Comparison of ENCODE assay signal across 10 cellular contexts in the genomic region with DNA sequence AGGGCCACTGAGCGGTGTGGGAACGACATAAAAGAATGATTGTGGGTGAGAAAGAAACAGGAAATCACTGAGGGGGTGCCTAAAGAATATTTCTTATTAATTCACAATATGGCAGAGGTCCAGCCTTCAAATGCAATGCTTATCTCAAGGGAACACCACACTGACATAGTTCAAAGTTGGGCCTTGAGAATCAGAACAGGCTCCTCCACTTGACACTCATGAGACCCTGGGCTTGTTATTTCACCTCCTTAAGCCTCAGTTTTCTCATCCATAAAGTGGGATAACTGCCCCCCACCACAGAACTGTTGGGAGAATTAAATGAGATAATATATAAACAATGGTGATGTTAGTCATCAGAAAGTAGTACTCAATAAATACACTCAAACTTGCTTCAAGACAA. TPM values are rescaled to one million over a fixed set of nuclear protein-coding genes. Genes with fewer than 3 reads are reported as not detected.
DNase-seq lines count a peak whose midpoint lies in the region; FAIRE-seq and TF ChIP-seq lines count a peak whose summit lies in the region.
"Had no signal": no experiment of that assay in that cellular context is flagged by ENCODE, and none has a peak within 500 bp of the region (broad histone marks: within the 10 kb centered on the region; RNA-seq: fewer than 3 reads in every experiment).

No MANE protein-coding gene starts in this region.

- no peak overlapping the region for H3K9ac ChIP-seq in MM.1S (ENCODE audit: low read length)

- no TSS peak for BruUV-seq in MCF 10A (replicated peaks; lab: Mats Ljungman, UMichigan)

- no peaks in the 10 kb centered on the region for H3K9me3 Mint-ChIP-seq in MCF 10A (ENCODE audit: unreplicated experiment)

- H2AFZ ChIP-seq in MM.1S (ENCODE audit: low read length) (no peak overlapping the region), osteoblast (ENCODE audit: low read length) (no peak overlapping the region)

- H4K20me1 ChIP-seq in MM.1S (ENCODE audit: insufficient read depth, low read length) (no peaks in the 10 kb centered on the region), osteoblast (ENCODE audit: insufficient read depth, low read length) (no peaks in the 10 kb centered on the region)

- H3K4me1 ChIP-seq in MM.1S (ENCODE audit: low read length) (peaks cover 30% of the 10 kb centered on the region), osteoblast (ENCODE audit: insufficient read depth, low read length) (peaks cover 61% of the 10 kb centered on the region)

- TF ChIP-seq CTCF in MM.1S (IDR thresholded peaks at IDR 0.05; ENCODE audit: low read length) (no peak), MCF 10A (IDR thresholded peaks at IDR 0.05; ENCODE audit: unreplicated experiment) (no peak), osteoblast (IDR thresholded peaks at IDR 0.05; ENCODE audit: extremely low read depth, low read depth, low read length) (no peak), D721Med (IDR thresholded peaks at IDR 0.05; ENCODE audit: insufficient read depth, missing control alignments) (no peak)

- CTCF ChIA-PET in MCF 10A (lab: Yijun Ruan, JAX), result interaction anchor here (0.6 to 3.2 kb wide), 10 partner anchors 16 to 249 kb away, joined by 3 to 18 read pairs (median 4); no protein-coding TSS in a partner anchor
- CTCF ChIA-PET in HEK293T (lab: Yijun Ruan, JAX), result interaction anchor here (0.7 to 2.3 kb wide), 3 partner anchors 25 to 1971 kb away, joined by 3 to 10 read pairs (median 3); no protein-coding TSS in a partner anchor

- H3K79me2 ChIP-seq in MM.1S (ENCODE audit: low read length) (no peaks in the 10 kb centered on the region), osteoblast (ENCODE audit: insufficient read depth, low read length) (no peaks in the 10 kb centered on the region)

- H3K27ac ChIP-seq in MM.1S (ENCODE audit: low read length) (peak overlapping the region; percentile 87; the same call in 1 of the 2 replicates), osteoblast (ENCODE audit: low read depth, low read length) (peak overlapping the region; percentile 46)

- H3K4me3 Mint-ChIP-seq in MCF 10A (ENCODE audit: unreplicated experiment), result no peak overlapping the region

- no peak overlapping the region for H3K4me3 ChIP-seq in MM.1S (ENCODE audit: low read length)
- H3K4me3 ChIP-seq in osteoblast (ENCODE audit: insufficient read depth, low read length), result no peak overlapping the region

- H3K4me2 ChIP-seq in MM.1S (ENCODE audit: low read depth, low read length), result no peak overlapping the region; the same call in 1 of the 2 replicates
- peak overlapping the region; percentile 59 for H3K4me2 ChIP-seq in osteoblast (ENCODE audit: insufficient read depth, low read length)

- no peaks in the 10 kb centered on the region for H3K36me3 Mint-ChIP-seq in MCF 10A (ENCODE audit: insufficient read depth, unreplicated experiment)

- FAIRE-seq in D721Med (lab: Jason Lieb, UNC), result no peak
- FAIRE-seq: small intestine had no signal

- H3K27ac Mint-ChIP-seq in MCF 10A (ENCODE audit: low read depth, unreplicated experiment), result peak overlapping the region; percentile 87

- intact Hi-C loops in MCF 10A (cut with micrococcal nuclease), result no loop called here

- H3K9me3 ChIP-seq in MM.1S (replicated peaks; ENCODE audit: insufficient read depth, low read length), result no peaks in the 10 kb centered on the region
- no peaks in the 10 kb centered on the region for H3K9me3 ChIP-seq in osteoblast (ENCODE audit: low read depth, low read length)

- no peaks in the 10 kb centered on the region for H3K27me3 ChIP-seq in MM.1S (replicated peaks; ENCODE audit: insufficient read depth, low read length)
- H3K27me3 ChIP-seq in osteoblast (ENCODE audit: insufficient read depth, low read length), result no peaks in the 10 kb centered on the region

- peaks cover 28% of the 10 kb centered on the region for H3K4me1 Mint-ChIP-seq in MCF 10A (ENCODE audit: insufficient read depth, unreplicated experiment)

- POLR2A ChIA-PET in MCF 10A (lab: Yijun Ruan, JAX) (interaction anchor here (0.6 to 3.7 kb wide), 8 partner anchors 14 to 271 kb away, joined by 3 to 34 read pairs (median 4); a partner anchor contains a TSS), HEK293T (lab: Yijun Ruan, JAX) (no interaction called here)

- no peaks in the 10 kb centered on the region for H3K9me2 ChIP-seq in MM.1S (replicated peaks; ENCODE audit: insufficient read depth, low read length)

- peak; percentile 36 for DNase-seq in ELR (ENCODE audit: low read depth)
- DNase-seq in MM.1S, result no peak
- no peak for DNase-seq in MCF 10A (ENCODE audit: unreplicated experiment)
- DNase-seq in osteoblast (ENCODE audit: insufficient read length, low spot score, missing footprints), result no peak
- DNase-seq in GDM1 (lab: John Stamatoyannopoulos, UW), result no peak
- no peak for DNase-seq in D721Med (ENCODE audit: insufficient read length, low spot score)
- DNase-seq in HEK293T (ENCODE audit: extremely low spot score), result no peak
- DNase-seq: cerebellar nuclear complex, head of caudate nucleus had no signal

- H3F3A ChIP-seq in MM.1S (ENCODE audit: insufficient read depth, low read length), result peaks cover 21% of the 10 kb centered on the region

- H3K36me3 ChIP-seq in MM.1S (replicated peaks; ENCODE audit: insufficient read depth, low read length) (no peaks in the 10 kb centered on the region), osteoblast (ENCODE audit: insufficient read depth, low read length) (no peaks in the 10 kb centered on the region)

- H3K27me3 Mint-ChIP-seq in MCF 10A (ENCODE audit: insufficient read depth, unreplicated experiment), result no peaks in the 10 kb centered on the region

TF ChIP-seq in HEK293T, 16 proteins besides CTCF, POLR2A, EP300 and RAD21:
- TF ChIP-seq ELF4 (IDR thresholded peaks at IDR 0.05) (no peak), NFRKB (IDR thresholded peaks at IDR 0.05) (no peak), CTBP1 (IDR thresholded peaks at IDR 0.05; ENCODE audit: borderline replicate concordance) (no peak), L3MBTL2 (conservative IDR thresholded peaks at IDR 0.05) (no peak), LEF1 (IDR thresholded peaks at IDR 0.05; ENCODE audit: borderline replicate concordance) (no peak), HDGF (IDR thresholded peaks at IDR 0.05; ENCODE audit: borderline replicate concordance) (no peak), TARDBP (IDR thresholded peaks at IDR 0.05) (no peak), ZNF384 (IDR thresholded peaks at IDR 0.05) (no peak), BHLHE40 (IDR thresholded peaks at IDR 0.05; ENCODE audit: borderline replicate concordance) (no peak), FOXA1 (IDR thresholded peaks at IDR 0.05) (no peak), SP1 (IDR thresholded peaks at IDR 0.05) (no peak), FOXM1 (IDR thresholded peaks at IDR 0.05; ENCODE audit: borderline replicate concordance) (no peak), SUZ12 (IDR thresholded peaks at IDR 0.05) (no peak), ARNT (IDR thresholded peaks at IDR 0.05) (no peak), FOXK2 (IDR thresholded peaks at IDR 0.05) (no peak)
- TF ChIP-seq, protein P1, sequence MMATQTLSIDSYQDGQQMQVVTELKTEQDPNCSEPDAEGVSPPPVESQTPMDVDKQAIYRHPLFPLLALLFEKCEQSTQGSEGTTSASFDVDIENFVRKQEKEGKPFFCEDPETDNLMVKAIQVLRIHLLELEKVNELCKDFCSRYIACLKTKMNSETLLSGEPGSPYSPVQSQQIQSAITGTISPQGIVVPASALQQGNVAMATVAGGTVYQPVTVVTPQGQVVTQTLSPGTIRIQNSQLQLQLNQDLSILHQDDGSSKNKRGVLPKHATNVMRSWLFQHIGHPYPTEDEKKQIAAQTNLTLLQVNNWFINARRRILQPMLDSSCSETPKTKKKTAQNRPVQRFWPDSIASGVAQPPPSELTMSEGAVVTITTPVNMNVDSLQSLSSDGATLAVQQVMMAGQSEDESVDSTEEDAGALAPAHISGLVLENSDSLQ (IDR thresholded peaks at IDR 0.05), result no peak
TF ChIP-seq in HEK293T: peak in this region for 0.

RNA-seq across cellular contexts. Expression of a gene that starts 40.4 kb away (rescaled TPM):
- total RNA-seq in MCF 10A (2022) (14.6 and 22.9 TPM in 2 replicates), osteoblast (16.8 and 21.0 TPM in 2 replicates)
